10 cellular contexts compared by ENCODE assay signal in genomic region chr10:14389981-14390590, GRCh38. TPM values are rescaled to one million over a fixed set of nuclear protein-coding genes. Genes with fewer than 3 reads are reported as not detected.
DNase-seq lines count a peak whose midpoint lies in the region; ATAC-seq, FAIRE-seq and TF ChIP-seq lines count a peak whose summit lies in the region.
"Had no signal": no experiment of that assay in that cellular context is flagged by ENCODE, and none has a peak within 500 bp of the region (broad histone marks: within the 10 kb centered on the region; RNA-seq: fewer than 3 reads in every experiment).

No MANE protein-coding gene starts in this region.

- TF ChIP-seq CTCF in Caco-2 (IDR thresholded peaks at IDR 0.05; ENCODE audit: insufficient read depth in 1 of 2, low read depth in 1 of 2, low read length in 1 of 2, severe bottlenecking in 1 of 2, unreplicated experiment in 1 of 2) = no peak

- BruUV-seq in Caco-2 (replicated peaks; lab: Mats Ljungman, UMichigan) = no TSS peak

- no peak for DNase-seq in activated T-cell treated with anti-CD3 and anti-CD28 coated beads, Interleukin-2, amount 50 U/mL, for 4 hours
- no peak for DNase-seq in GOT3 (lab: John Stamatoyannopoulos, UW)
- DNase-seq in Caco-2 = no peak
- no peak for DNase-seq in effector memory CD8-positive, alpha-beta T cell
- DNase-seq in D341Med (ENCODE audit: low spot score) = no peak
- DNase-seq: C1 segment of cervical spinal cord had no signal

- FAIRE-seq in G401.6 (lab: Jason Lieb, UNC) = peak; percentile 19

- peaks cover 5% of the 10 kb centered on the region for H3K27me3 Mint-ChIP-seq in activated T-cell treated with anti-CD3 and anti-CD28 coated beads, Interleukin-2, amount 50 U/mL, for 4 hours (ENCODE audit: low read depth)
- peaks cover 5% of the 10 kb centered on the region for H3K27me3 Mint-ChIP-seq in Caco-2 (ENCODE audit: insufficient read depth, unreplicated experiment)
- H3K27me3 Mint-ChIP-seq in effector memory CD8-positive, alpha-beta T cell = peaks cover 0 to 15% of the 10 kb centered on the region in 2 donors

- no peaks in the 10 kb centered on the region for H3K36me3 Mint-ChIP-seq in activated T-cell treated with anti-CD3 and anti-CD28 coated beads, Interleukin-2, amount 50 U/mL, for 4 hours (ENCODE audit: insufficient read depth)
- no peaks in the 10 kb centered on the region for H3K36me3 Mint-ChIP-seq in Caco-2 (ENCODE audit: insufficient read depth, unreplicated experiment)
- H3K36me3 Mint-ChIP-seq in effector memory CD8-positive, alpha-beta T cell (ENCODE audit: insufficient read depth) = no peaks in the 10 kb centered on the region
- H3K36me3 Mint-ChIP-seq: memory B cell had no signal

- no peaks in the 10 kb centered on the region for H3K4me1 ChIP-seq in Caco-2

- no peaks in the 10 kb centered on the region for H3K27me3 ChIP-seq in Caco-2 (replicated peaks; ENCODE audit: control insufficient read depth, insufficient read depth, low read length)

- POLR2A ChIA-PET in Caco-2 (lab: Charles Lee) = no interaction called here

- H3K4me3 ChIP-seq in Caco-2 (ENCODE audit: low read depth, low read length) = no peak overlapping the region

- no peak overlapping the region for H3K27ac Mint-ChIP-seq in Caco-2 (ENCODE audit: unreplicated experiment)
- no peak overlapping the region for H3K27ac Mint-ChIP-seq in effector memory CD8-positive, alpha-beta T cell
- H3K27ac Mint-ChIP-seq: memory B cell had no signal

- intact Hi-C loops in Caco-2 (cut with micrococcal nuclease; ENCODE audit: unreplicated experiment) = no loop called here

- ATAC-seq in GM19035 (IDR thresholded peaks at IDR 0.05; ENCODE audit: unreplicated experiment) = peak; percentile 86
- ATAC-seq in HG02938 (IDR thresholded peaks at IDR 0.05; ENCODE audit: unreplicated experiment) = peak; percentile 74
- peak; percentile 79 to 84 for ATAC-seq in activated T-cell treated with anti-CD3 and anti-CD28 coated beads, Interleukin-2, amount 50 U/mL, for 4 hours
- no peak for ATAC-seq in effector memory CD8-positive, alpha-beta T cell (replicated peaks)

- H3K36me3 ChIP-seq in Caco-2 (ENCODE audit: control insufficient read depth, insufficient read depth, low read length) = no peaks in the 10 kb centered on the region

- CTCF ChIA-PET in Caco-2 (lab: Charles Lee) = no interaction called here

- peaks cover 10% of the 10 kb centered on the region for H3K9me3 Mint-ChIP-seq in activated T-cell treated with anti-CD3 and anti-CD28 coated beads, Interleukin-2, amount 50 U/mL, for 4 hours
- peaks cover 28% of the 10 kb centered on the region for H3K9me3 Mint-ChIP-seq in Caco-2 (ENCODE audit: unreplicated experiment)
- H3K9me3 Mint-ChIP-seq in effector memory CD8-positive, alpha-beta T cell = no peaks in the 10 kb centered on the region

- no peak overlapping the region for H3K4me3 Mint-ChIP-seq in activated T-cell treated with anti-CD3 and anti-CD28 coated beads, Interleukin-2, amount 50 U/mL, for 4 hours
- no peak overlapping the region for H3K4me3 Mint-ChIP-seq in Caco-2 (ENCODE audit: unreplicated experiment)
- no peak overlapping the region for H3K4me3 Mint-ChIP-seq in effector memory CD8-positive, alpha-beta T cell
- H3K4me3 Mint-ChIP-seq: memory B cell had no signal

- H3K9me3 ChIP-seq in Caco-2 = no peaks in the 10 kb centered on the region

- H3K4me1 Mint-ChIP-seq in activated T-cell treated with anti-CD3 and anti-CD28 coated beads, Interleukin-2, amount 50 U/mL, for 4 hours (ENCODE audit: low read depth) = peaks cover 46% of the 10 kb centered on the region
- H3K4me1 Mint-ChIP-seq in Caco-2 (ENCODE audit: low read depth, unreplicated experiment) = no peaks in the 10 kb centered on the region
- no peaks in the 10 kb centered on the region for H3K4me1 Mint-ChIP-seq in effector memory CD8-positive, alpha-beta T cell (ENCODE audit: low read depth in 2 of 2)

RNA-seq across cellular contexts. Expression of gene FRMD4A, which starts 59.4 kb away (rescaled TPM):
- total RNA-seq in activated T-cell treated with anti-CD3 and anti-CD28 coated beads, Interleukin-2, amount 50 U/mL, for 4 hours = 1 to 10 TPM in 1 of 3 donors, under 1 TPM in 2; 0.46 to 1.4 (median 0.76) TPM
- 50.2 and 52.1 TPM in 2 replicates for total RNA-seq in Caco-2 (2022)

Comparison
In these comparisons a context has a peak if more than half of its experiments do, and no peak if none do; other contexts are left out.
1. RNA of gene FRMD4A, which starts 59.4 kb away (total RNA-seq): 50.2 to 52.1 TPM in Caco-2; 0.46 to 1.4 TPM in activated T-cell treated with anti-CD3 and anti-CD28 coated beads, Interleukin-2, amount 50 U/mL, for 4 hours; every median in the first group is over 10 times any median in the second.